In the genomic region with DNA sequence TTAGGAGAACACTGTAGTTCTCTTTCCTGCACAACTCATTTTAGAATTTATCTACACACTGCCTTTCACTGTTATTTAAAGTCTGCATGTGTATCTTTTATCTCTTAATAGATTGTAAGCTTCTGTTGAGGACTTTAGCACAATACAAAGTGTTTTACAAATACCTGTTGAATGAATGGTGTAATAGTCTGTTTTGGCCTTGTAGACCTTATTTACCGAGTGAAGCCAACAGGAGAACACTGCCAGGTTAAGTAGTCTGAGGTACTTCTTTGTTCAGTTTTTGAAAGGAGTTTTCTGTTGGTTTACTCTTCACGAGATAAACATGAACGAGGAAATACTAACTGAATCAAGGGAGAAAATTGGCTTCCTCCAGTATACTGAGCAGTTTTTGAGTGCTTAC, we compare ENCODE assay signal across 1 cellular context.
TF ChIP-seq lines count a peak whose summit lies in the region.

No MANE protein-coding gene starts in this region.

TF ChIP-seq in HepG2, 621 proteins besides CTCF, POLR2A, EP300 and RAD21 (continued from another document and continues in another):
- TF ChIP-seq ZNF556 (CRISPR knock-in tag; IDR thresholded peaks at IDR 0.05; ENCODE audit: borderline replicate concordance) (no peak), YY1 (IDR thresholded peaks at IDR 0.05; ENCODE audit: insufficient read depth, insufficient replicate concordance, low read depth, low read length) (no peak), SOX5 (CRISPR knock-in tag; IDR thresholded peaks at IDR 0.05; ENCODE audit: borderline replicate concordance) (peak; percentile 91), ARNTL (CRISPR knock-in tag; IDR thresholded peaks at IDR 0.05) (no peak), ZNF207 (IDR thresholded peaks at IDR 0.05; ENCODE audit: borderline replicate concordance) (no peak), RFXAP (CRISPR knock-in tag; IDR thresholded peaks at IDR 0.05; ENCODE audit: borderline replicate concordance) (no peak), ZNF883 (CRISPR knock-in tag; IDR thresholded peaks at IDR 0.05; ENCODE audit: not compliant biosample characterization) (no peak), ZNF605 (CRISPR knock-in tag; IDR thresholded peaks at IDR 0.05) (no peak), ZNF720 (CRISPR knock-in tag; IDR thresholded peaks at IDR 0.05) (no peak), ZNF431 (CRISPR knock-in tag; IDR thresholded peaks at IDR 0.05; ENCODE audit: borderline replicate concordance, low read depth) (no peak), ZNF775 (CRISPR knock-in tag; IDR thresholded peaks at IDR 0.05; ENCODE audit: borderline replicate concordance) (no peak), ZNF678 (CRISPR knock-in tag; IDR thresholded peaks at IDR 0.05) (no peak), ZNF782 (CRISPR knock-in tag; IDR thresholded peaks at IDR 0.05; ENCODE audit: borderline replicate concordance) (no peak), DPF2 (CRISPR knock-in tag; IDR thresholded peaks at IDR 0.05; ENCODE audit: borderline replicate concordance, low read depth) (0 out of 2 replicates have a peak, but pooled peaks have one; percentile 30), SETDB1 (CRISPR knock-in tag; IDR thresholded peaks at IDR 0.05; ENCODE audit: borderline replicate concordance) (no peak), ZNF331 (CRISPR knock-in tag; IDR thresholded peaks at IDR 0.05) (0 out of 2 replicates have a peak, but pooled peaks have one; percentile 43), KAT8 (CRISPR knock-in tag; IDR thresholded peaks at IDR 0.05) (peak; percentile 45), ZNF382 (CRISPR knock-in tag; IDR thresholded peaks at IDR 0.05; ENCODE audit: borderline replicate concordance) (no peak), SOX13 (IDR thresholded peaks at IDR 0.05) (peak; percentile 53; the same call in 1 of the 2 replicates), SOX13 (CRISPR knock-in tag; conservative IDR thresholded peaks at IDR 0.05 in 1 of 2, IDR thresholded peaks at IDR 0.05 in 1 of 2) (peak in 1 of 2 experiments; percentile 97; a peak in 2 of 4 replicates), IKZF1 (IDR thresholded peaks at IDR 0.05) (no peak), JARID2 (CRISPR knock-in tag; IDR thresholded peaks at IDR 0.05; ENCODE audit: insufficient replicate concordance) (no peak), ZNF768 (CRISPR knock-in tag; IDR thresholded peaks at IDR 0.05) (no peak), ATAD3A (CRISPR knock-in tag; IDR thresholded peaks at IDR 0.05) (no peak), ZNF12 (CRISPR knock-in tag; IDR thresholded peaks at IDR 0.05) (no peak), TOE1 (CRISPR knock-in tag; IDR thresholded peaks at IDR 0.05) (no peak), TERF1 (CRISPR knock-in tag; IDR thresholded peaks at IDR 0.05) (no peak), CEBPG (CRISPR knock-in tag; IDR thresholded peaks at IDR 0.05) (peak; percentile 83), ZHX2 (IDR thresholded peaks at IDR 0.05; ENCODE audit: low read depth) (no peak), ZHX2 (CRISPR knock-in tag; IDR thresholded peaks at IDR 0.05; ENCODE audit: borderline replicate concordance) (no peak), GMEB2 (CRISPR knock-in tag; IDR thresholded peaks at IDR 0.05; ENCODE audit: low read depth) (no peak), KLF13 (CRISPR knock-in tag; IDR thresholded peaks at IDR 0.05) (no peak), MTA3 (CRISPR knock-in tag; IDR thresholded peaks at IDR 0.05) (no peak), ZNF280B (CRISPR knock-in tag; IDR thresholded peaks at IDR 0.05; ENCODE audit: borderline replicate concordance) (no peak), MIER3 (CRISPR knock-in tag; IDR thresholded peaks at IDR 0.05; ENCODE audit: borderline replicate concordance) (no peak), ZNF615 (CRISPR knock-in tag; IDR thresholded peaks at IDR 0.05; ENCODE audit: borderline replicate concordance) (no peak), TEF (CRISPR knock-in tag; IDR thresholded peaks at IDR 0.05) (no peak), ZBTB38 (CRISPR knock-in tag; IDR thresholded peaks at IDR 0.05) (no peak), SSRP1 (CRISPR knock-in tag; IDR thresholded peaks at IDR 0.05) (no peak), STAT6 (CRISPR knock-in tag; IDR thresholded peaks at IDR 0.05; ENCODE audit: borderline replicate concordance) (no peak), ZBTB7B (CRISPR knock-in tag; IDR thresholded peaks at IDR 0.05) (no peak), PHF8 (CRISPR knock-in tag; IDR thresholded peaks at IDR 0.05) (no peak), KMT2B (CRISPR knock-in tag; IDR thresholded peaks at IDR 0.05) (no peak), GABPB1 (CRISPR knock-in tag; IDR thresholded peaks at IDR 0.05) (no peak), RBAK (CRISPR knock-in tag; IDR thresholded peaks at IDR 0.05) (no peak)
- TF ChIP-seq, protein P1, sequence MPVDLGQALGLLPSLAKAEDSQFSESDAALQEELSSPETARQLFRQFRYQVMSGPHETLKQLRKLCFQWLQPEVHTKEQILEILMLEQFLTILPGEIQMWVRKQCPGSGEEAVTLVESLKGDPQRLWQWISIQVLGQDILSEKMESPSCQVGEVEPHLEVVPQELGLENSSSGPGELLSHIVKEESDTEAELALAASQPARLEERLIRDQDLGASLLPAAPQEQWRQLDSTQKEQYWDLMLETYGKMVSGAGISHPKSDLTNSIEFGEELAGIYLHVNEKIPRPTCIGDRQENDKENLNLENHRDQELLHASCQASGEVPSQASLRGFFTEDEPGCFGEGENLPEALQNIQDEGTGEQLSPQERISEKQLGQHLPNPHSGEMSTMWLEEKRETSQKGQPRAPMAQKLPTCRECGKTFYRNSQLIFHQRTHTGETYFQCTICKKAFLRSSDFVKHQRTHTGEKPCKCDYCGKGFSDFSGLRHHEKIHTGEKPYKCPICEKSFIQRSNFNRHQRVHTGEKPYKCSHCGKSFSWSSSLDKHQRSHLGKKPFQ (CRISPR knock-in tag; IDR thresholded peaks at IDR 0.05; ENCODE audit: insufficient replicate concordance) = no peak
